Comparison of ENCODE assay signal across 1 cellular context in the genomic region with DNA sequence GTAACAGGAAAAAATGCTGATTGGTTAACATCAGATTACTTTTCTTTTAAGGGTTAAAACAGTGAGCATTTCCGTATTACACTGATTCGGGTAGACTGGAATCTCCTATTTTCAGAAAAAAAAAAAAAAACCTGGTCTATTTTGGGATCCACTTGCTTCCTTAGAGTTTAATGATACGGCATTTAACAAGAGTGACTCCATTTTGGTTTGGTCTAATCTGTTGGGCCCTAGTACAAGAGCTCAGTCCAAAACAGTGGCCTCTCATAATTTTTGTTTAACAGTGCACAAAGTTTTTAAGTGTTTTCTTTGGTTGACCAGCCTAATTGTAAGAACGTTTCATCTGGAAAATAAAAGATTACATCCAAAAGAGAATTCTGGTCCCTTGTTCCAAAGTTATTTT.
TF ChIP-seq lines count a peak whose summit lies in the region.

No MANE protein-coding gene starts in this region.

TF ChIP-seq in K562, 482 proteins besides CTCF, POLR2A, EP300 and RAD21 (continued from another document and continues in another):
- TF ChIP-seq, protein P1, sequence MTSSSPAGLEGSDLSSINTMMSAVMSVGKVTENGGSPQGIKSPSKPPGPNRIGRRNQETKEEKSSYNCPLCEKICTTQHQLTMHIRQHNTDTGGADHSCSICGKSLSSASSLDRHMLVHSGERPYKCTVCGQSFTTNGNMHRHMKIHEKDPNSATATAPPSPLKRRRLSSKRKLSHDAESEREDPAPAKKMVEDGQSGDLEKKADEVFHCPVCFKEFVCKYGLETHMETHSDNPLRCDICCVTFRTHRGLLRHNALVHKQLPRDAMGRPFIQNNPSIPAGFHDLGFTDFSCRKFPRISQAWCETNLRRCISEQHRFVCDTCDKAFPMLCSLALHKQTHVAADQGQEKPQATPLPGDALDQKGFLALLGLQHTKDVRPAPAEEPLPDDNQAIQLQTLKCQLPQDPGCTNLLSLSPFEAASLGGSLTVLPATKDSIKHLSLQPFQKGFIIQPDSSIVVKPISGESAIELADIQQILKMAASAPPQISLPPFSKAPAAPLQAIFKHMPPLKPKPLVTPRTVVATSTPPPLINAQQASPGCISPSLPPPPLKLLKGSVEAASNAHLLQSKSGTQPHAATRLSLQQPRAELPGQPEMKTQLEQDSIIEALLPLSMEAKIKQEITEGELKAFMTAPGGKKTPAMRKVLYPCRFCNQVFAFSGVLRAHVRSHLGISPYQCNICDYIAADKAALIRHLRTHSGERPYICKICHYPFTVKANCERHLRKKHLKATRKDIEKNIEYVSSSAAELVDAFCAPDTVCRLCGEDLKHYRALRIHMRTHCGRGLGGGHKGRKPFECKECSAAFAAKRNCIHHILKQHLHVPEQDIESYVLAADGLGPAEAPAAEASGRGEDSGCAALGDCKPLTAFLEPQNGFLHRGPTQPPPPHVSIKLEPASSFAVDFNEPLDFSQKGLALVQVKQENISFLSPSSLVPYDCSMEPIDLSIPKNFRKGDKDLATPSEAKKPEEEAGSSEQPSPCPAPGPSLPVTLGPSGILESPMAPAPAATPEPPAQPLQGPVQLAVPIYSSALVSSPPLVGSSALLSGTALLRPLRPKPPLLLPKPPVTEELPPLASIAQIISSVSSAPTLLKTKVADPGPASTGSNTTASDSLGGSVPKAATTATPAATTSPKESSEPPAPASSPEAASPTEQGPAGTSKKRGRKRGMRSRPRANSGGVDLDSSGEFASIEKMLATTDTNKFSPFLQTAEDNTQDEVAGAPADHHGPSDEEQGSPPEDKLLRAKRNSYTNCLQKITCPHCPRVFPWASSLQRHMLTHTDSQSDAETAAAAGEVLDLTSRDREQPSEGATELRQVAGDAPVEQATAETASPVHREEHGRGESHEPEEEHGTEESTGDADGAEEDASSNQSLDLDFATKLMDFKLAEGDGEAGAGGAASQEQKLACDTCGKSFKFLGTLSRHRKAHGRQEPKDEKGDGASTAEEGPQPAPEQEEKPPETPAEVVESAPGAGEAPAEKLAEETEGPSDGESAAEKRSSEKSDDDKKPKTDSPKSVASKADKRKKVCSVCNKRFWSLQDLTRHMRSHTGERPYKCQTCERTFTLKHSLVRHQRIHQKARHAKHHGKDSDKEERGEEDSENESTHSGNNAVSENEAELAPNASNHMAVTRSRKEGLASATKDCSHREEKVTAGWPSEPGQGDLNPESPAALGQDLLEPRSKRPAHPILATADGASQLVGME (CRISPR knock-in tag; IDR thresholded peaks at IDR 0.05): no peak
- TF ChIP-seq PCBP1 (IDR thresholded peaks at IDR 0.05; ENCODE audit: low read depth, low read length, poor library complexity, severe bottlenecking) (no peak), HDAC8 (tag; IDR thresholded peaks at IDR 0.05) (no peak), ZFP30 (CRISPR knock-in tag; IDR thresholded peaks at IDR 0.05; ENCODE audit: borderline replicate concordance) (no peak), CC2D1A (IDR thresholded peaks at IDR 0.05) (no peak), ZNF668 (CRISPR knock-in tag; IDR thresholded peaks at IDR 0.05) (peak; percentile 72; the same call in 1 of the 2 replicates), ZBTB8A (IDR thresholded peaks at IDR 0.05; ENCODE audit: partially characterized antibody) (no peak), ZFP36 (IDR thresholded peaks at IDR 0.05; ENCODE audit: low read depth, low read length, partially characterized antibody) (no peak), MAFG (tag; conservative IDR thresholded peaks at IDR 0.05) (0 out of 2 replicates have a peak, but pooled peaks have one; percentile 8), CSDE1 (IDR thresholded peaks at IDR 0.05) (no peak), ETV5 (CRISPR knock-in tag; IDR thresholded peaks at IDR 0.05; ENCODE audit: low read depth) (no peak), CTBP1 (IDR thresholded peaks at IDR 0.05; ENCODE audit: borderline replicate concordance) (no peak), HOXB6 (CRISPR knock-in tag; IDR thresholded peaks at IDR 0.05; ENCODE audit: borderline replicate concordance) (no peak), ZNF354B (CRISPR knock-in tag; IDR thresholded peaks at IDR 0.05) (no peak), ZEB2 (IDR thresholded peaks at IDR 0.05) (no peak), L3MBTL2 (IDR thresholded peaks at IDR 0.05) (no peak), ZNF239 (CRISPR knock-in tag; IDR thresholded peaks at IDR 0.05) (no peak), PHB (CRISPR knock-in tag; IDR thresholded peaks at IDR 0.05) (no peak), GABPB2 (CRISPR knock-in tag; conservative IDR thresholded peaks at IDR 0.05) (no peak), PYGO2 (tag; IDR thresholded peaks at IDR 0.05) (0 out of 2 replicates have a peak, but pooled peaks have one; percentile 61), SAP30 (IDR thresholded peaks at IDR 0.05; ENCODE audit: borderline replicate concordance, insufficient read depth, low read depth, low read length, poor library complexity, severe bottlenecking) (no peak)
- TF ChIP-seq, protein P2, sequence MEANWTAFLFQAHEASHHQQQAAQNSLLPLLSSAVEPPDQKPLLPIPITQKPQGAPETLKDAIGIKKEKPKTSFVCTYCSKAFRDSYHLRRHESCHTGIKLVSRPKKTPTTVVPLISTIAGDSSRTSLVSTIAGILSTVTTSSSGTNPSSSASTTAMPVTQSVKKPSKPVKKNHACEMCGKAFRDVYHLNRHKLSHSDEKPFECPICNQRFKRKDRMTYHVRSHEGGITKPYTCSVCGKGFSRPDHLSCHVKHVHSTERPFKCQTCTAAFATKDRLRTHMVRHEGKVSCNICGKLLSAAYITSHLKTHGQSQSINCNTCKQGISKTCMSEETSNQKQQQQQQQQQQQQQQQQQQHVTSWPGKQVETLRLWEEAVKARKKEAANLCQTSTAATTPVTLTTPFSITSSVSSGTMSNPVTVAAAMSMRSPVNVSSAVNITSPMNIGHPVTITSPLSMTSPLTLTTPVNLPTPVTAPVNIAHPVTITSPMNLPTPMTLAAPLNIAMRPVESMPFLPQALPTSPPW (CRISPR knock-in tag; IDR thresholded peaks at IDR 0.05): no peak
- TF ChIP-seq, protein P3, sequence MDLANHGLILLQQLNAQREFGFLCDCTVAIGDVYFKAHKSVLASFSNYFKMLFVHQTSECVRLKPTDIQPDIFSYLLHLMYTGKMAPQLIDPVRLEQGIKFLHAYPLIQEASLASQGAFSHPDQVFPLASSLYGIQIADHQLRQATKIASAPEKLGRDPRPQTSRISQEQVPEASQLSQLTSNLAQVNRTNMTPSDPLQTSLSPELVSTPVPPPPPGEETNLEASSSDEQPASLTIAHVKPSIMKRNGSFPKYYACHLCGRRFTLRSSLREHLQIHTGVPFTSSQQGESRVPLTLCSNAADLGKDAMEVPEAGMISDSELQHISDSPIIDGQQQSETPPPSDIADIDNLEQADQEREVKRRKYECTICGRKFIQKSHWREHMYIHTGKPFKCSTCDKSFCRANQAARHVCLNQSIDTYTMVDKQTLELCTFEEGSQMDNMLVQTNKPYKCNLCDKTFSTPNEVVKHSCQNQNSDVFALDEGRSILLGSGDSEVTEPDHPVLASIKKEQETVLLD (IDR thresholded peaks at IDR 0.05): no peak
- TF ChIP-seq, protein P4, sequence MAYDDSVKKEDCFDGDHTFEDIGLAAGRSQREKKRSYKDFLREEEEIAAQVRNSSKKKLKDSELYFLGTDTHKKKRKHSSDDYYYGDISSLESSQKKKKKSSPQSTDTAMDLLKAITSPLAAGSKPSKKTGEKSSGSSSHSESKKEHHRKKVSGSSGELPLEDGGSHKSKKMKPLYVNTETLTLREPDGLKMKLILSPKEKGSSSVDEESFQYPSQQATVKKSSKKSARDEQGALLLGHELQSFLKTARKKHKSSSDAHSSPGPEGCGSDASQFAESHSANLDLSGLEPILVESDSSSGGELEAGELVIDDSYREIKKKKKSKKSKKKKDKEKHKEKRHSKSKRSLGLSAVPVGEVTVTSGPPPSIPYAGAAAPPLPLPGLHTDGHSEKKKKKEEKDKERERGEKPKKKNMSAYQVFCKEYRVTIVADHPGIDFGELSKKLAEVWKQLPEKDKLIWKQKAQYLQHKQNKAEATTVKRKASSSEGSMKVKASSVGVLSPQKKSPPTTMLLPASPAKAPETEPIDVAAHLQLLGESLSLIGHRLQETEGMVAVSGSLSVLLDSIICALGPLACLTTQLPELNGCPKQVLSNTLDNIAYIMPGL (CRISPR knock-in tag; IDR thresholded peaks at IDR 0.05): no peak
- TF ChIP-seq, protein P5, sequence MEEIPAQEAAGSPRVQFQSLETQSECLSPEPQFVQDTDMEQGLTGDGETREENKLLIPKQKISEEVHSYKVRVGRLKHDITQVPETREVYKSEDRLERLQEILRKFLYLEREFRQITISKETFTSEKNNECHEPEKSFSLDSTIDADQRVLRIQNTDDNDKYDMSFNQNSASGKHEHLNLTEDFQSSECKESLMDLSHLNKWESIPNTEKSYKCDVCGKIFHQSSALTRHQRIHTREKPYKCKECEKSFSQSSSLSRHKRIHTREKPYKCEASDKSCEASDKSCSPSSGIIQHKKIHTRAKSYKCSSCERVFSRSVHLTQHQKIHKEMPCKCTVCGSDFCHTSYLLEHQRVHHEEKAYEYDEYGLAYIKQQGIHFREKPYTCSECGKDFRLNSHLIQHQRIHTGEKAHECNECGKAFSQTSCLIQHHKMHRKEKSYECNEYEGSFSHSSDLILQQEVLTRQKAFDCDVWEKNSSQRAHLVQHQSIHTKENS (CRISPR knock-in tag; IDR thresholded peaks at IDR 0.05): no peak
- TF ChIP-seq, protein P6, sequence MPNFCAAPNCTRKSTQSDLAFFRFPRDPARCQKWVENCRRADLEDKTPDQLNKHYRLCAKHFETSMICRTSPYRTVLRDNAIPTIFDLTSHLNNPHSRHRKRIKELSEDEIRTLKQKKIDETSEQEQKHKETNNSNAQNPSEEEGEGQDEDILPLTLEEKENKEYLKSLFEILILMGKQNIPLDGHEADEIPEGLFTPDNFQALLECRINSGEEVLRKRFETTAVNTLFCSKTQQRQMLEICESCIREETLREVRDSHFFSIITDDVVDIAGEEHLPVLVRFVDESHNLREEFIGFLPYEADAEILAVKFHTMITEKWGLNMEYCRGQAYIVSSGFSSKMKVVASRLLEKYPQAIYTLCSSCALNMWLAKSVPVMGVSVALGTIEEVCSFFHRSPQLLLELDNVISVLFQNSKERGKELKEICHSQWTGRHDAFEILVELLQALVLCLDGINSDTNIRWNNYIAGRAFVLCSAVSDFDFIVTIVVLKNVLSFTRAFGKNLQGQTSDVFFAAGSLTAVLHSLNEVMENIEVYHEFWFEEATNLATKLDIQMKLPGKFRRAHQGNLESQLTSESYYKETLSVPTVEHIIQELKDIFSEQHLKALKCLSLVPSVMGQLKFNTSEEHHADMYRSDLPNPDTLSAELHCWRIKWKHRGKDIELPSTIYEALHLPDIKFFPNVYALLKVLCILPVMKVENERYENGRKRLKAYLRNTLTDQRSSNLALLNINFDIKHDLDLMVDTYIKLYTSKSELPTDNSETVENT (CRISPR knock-in tag; IDR thresholded peaks at IDR 0.05): no peak
- TF ChIP-seq, protein P7, sequence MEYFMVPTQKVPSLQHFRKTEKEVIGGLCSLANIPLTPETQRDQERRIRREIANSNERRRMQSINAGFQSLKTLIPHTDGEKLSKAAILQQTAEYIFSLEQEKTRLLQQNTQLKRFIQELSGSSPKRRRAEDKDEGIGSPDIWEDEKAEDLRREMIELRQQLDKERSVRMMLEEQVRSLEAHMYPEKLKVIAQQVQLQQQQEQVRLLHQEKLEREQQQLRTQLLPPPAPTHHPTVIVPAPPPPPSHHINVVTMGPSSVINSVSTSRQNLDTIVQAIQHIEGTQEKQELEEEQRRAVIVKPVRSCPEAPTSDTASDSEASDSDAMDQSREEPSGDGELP (CRISPR knock-in tag; IDR thresholded peaks at IDR 0.05; ENCODE audit: borderline replicate concordance): no peak
- TF ChIP-seq, protein P8, sequence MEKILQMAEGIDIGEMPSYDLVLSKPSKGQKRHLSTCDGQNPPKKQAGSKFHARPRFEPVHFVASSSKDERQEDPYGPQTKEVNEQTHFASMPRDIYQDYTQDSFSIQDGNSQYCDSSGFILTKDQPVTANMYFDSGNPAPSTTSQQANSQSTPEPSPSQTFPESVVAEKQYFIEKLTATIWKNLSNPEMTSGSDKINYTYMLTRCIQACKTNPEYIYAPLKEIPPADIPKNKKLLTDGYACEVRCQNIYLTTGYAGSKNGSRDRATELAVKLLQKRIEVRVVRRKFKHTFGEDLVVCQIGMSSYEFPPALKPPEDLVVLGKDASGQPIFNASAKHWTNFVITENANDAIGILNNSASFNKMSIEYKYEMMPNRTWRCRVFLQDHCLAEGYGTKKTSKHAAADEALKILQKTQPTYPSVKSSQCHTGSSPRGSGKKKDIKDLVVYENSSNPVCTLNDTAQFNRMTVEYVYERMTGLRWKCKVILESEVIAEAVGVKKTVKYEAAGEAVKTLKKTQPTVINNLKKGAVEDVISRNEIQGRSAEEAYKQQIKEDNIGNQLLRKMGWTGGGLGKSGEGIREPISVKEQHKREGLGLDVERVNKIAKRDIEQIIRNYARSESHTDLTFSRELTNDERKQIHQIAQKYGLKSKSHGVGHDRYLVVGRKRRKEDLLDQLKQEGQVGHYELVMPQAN (IDR thresholded peaks at IDR 0.05; ENCODE audit: borderline replicate concordance): no peak
- TF ChIP-seq, protein P9, sequence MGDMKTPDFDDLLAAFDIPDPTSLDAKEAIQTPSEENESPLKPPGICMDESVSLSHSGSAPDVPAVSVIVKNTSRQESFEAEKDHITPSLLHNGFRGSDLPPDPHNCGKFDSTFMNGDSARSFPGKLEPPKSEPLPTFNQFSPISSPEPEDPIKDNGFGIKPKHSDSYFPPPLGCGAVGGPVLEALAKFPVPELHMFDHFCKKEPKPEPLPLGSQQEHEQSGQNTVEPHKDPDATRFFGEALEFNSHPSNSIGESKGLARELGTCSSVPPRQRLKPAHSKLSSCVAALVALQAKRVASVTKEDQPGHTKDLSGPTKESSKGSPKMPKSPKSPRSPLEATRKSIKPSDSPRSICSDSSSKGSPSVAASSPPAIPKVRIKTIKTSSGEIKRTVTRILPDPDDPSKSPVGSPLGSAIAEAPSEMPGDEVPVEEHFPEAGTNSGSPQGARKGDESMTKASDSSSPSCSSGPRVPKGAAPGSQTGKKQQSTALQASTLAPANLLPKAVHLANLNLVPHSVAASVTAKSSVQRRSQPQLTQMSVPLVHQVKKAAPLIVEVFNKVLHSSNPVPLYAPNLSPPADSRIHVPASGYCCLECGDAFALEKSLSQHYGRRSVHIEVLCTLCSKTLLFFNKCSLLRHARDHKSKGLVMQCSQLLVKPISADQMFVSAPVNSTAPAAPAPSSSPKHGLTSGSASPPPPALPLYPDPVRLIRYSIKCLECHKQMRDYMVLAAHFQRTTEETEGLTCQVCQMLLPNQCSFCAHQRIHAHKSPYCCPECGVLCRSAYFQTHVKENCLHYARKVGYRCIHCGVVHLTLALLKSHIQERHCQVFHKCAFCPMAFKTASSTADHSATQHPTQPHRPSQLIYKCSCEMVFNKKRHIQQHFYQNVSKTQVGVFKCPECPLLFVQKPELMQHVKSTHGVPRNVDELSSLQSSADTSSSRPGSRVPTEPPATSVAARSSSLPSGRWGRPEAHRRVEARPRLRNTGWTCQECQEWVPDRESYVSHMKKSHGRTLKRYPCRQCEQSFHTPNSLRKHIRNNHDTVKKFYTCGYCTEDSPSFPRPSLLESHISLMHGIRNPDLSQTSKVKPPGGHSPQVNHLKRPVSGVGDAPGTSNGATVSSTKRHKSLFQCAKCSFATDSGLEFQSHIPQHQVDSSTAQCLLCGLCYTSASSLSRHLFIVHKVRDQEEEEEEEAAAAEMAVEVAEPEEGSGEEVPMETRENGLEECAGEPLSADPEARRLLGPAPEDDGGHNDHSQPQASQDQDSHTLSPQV (IDR thresholded peaks at IDR 0.05): peak; percentile 95
- TF ChIP-seq, protein P10, sequence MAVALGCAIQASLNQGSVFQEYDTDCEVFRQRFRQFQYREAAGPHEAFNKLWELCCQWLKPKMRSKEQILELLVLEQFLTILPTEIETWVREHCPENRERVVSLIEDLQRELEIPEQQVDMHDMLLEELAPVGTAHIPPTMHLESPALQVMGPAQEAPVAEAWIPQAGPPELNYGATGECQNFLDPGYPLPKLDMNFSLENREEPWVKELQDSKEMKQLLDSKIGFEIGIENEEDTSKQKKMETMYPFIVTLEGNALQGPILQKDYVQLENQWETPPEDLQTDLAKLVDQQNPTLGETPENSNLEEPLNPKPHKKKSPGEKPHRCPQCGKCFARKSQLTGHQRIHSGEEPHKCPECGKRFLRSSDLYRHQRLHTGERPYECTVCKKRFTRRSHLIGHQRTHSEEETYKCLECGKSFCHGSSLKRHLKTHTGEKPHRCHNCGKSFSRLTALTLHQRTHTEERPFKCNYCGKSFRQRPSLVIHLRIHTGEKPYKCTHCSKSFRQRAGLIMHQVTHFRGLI (CRISPR knock-in tag; IDR thresholded peaks at IDR 0.05): no peak
